Comparison of ENCODE assay signal across 34 cellular contexts in the genomic region with DNA sequence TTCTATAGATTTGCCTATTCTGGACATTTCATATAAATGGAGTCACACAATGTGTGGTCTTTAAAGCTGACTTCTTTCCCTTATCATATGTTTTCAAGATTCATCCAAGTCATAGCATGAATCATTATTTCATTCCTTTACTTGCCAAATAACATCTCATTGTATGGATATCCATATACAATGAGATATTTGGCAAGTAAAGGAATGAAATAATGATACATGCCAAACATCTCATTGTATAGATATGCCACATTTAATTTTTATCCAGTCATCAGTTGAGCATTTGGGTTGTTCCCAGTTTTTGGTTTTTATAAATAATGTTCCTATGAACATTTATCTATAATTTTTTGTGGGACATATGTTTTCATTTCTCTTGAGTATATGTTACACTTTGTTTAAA. TPM values are rescaled to one million over a fixed set of nuclear protein-coding genes. Genes with fewer than 3 reads are reported as not detected.
"Had no signal": no experiment of that assay in that cellular context is flagged by ENCODE, and none has a peak within 500 bp of the region (broad histone marks: within the 10 kb centered on the region; RNA-seq: fewer than 3 reads in every experiment).

No MANE protein-coding gene starts in this region.

- H3K36me3 Mint-ChIP-seq: WTC11 had no signal

- ATAC-seq: activated CD8-positive, alpha-beta T cell treated with anti-CD3 and anti-CD28 coated beads, Interleukin-2, amount 10 ng/mL, durations not matched to agents 7 days and 5 days; SK-N-SH treated with all-trans-retinoic acid at 6 μM for 48 hours; WTC11 had no signal

- H3K4me3 Mint-ChIP-seq: activated CD8-positive, alpha-beta T cell treated with anti-CD3 and anti-CD28 coated beads, Interleukin-2, amount 10 ng/mL, durations not matched to agents 7 days and 5 days; activated naive CD4-positive, alpha-beta T cell treated with anti-CD3 and anti-CD28 coated beads, Interleukin-2, amount 50 U/mL, for 24 hours; activated T-helper 1 cell treated with anti-CD3 and anti-CD28 coated beads, Interleukin-12 subunit alpha, Interleukin-12 subunit beta, Interleukin-2, Interleukin-4 antibody, amounts not matched to agents 30 ng/mL and 10 ng/mL and 1 ng/mL, durations not matched to agents 14 hours and 24 hours and 36 hours; central memory CD8-positive, alpha-beta T cell; WTC11 had no signal

- H3K36me3 ChIP-seq: Peyer's patch, SJSA1 had no signal

- H3K4me3 ChIP-seq: body of pancreas, Peyer's patch, SJSA1 had no signal

- H3K4me1 ChIP-seq: Peyer's patch, SJSA1 had no signal

- H3K9me3 Mint-ChIP-seq: activated T-helper 1 cell treated with anti-CD3 and anti-CD28 coated beads, Interleukin-12 subunit alpha, Interleukin-12 subunit beta, Interleukin-2, Interleukin-4 antibody, amounts not matched to agents 30 ng/mL and 10 ng/mL and 1 ng/mL, durations not matched to agents 14 hours and 24 hours and 36 hours; WTC11 had no signal

- DNase-seq: activated CD4-positive, alpha-beta T cell treated with anti-CD3 and anti-CD28 coated beads for 48 hours; activated CD4-positive, alpha-beta T cell treated with anti-CD3 and anti-CD28 coated beads, Interleukin-2, amount 50 U/mL, for 4 hours; activated CD4-positive, CD25-positive, alpha-beta regulatory T cell treated with anti-CD3 and anti-CD28 coated beads, Interleukin-2, amount 50 U/mL, for 72 hours; activated CD8-positive, alpha-beta memory T cell treated with anti-CD3 and anti-CD28 coated beads, Interleukin-2, amount 50 U/mL, for 48 hours; activated CD8-positive, alpha-beta T cell treated with anti-CD3 and anti-CD28 coated beads, Interleukin-2, amount 10 ng/mL, durations not matched to agents 7 days and 5 days; activated effector memory CD4-positive, alpha-beta T cell treated with Interleukin-2 at 50 U/mL for 16 hours; activated naive CD4-positive, alpha-beta T cell; activated T-cell treated with anti-CD3 and anti-CD28 coated beads, Interleukin-2, amount 50 U/mL, for 1 hour; aorta; body of pancreas; NCI-H1092; NCI-H1417 treated with DMSO at 0.1 percent for 48 hours; NCI-H1694; NCI-H2107; NCI-H2171 treated with DMSO at 0.1 percent for 48 hours; NCI-H226; NCI-H526 treated with DMSO at 0.1 percent for 48 hours; NCI-H82; NK-92 treated with Interleukin-12 subunit alpha and Interleukin-12 subunit beta, amount 100 ng/mL, for 24 hours; OCI-M1; Peyer's patch; SW 1271; T-helper 9 cell had no signal

- H3K9me3 ChIP-seq: body of pancreas, Peyer's patch, SJSA1 had no signal

- H3K27me3 ChIP-seq: body of pancreas, Peyer's patch, SJSA1 had no signal

- H3K4me1 Mint-ChIP-seq: activated naive CD4-positive, alpha-beta T cell treated with anti-CD3 and anti-CD28 coated beads, Interleukin-2, amount 50 U/mL, for 24 hours; central memory CD8-positive, alpha-beta T cell; WTC11 had no signal

- H3K27ac ChIP-seq: body of pancreas, KMS-11, Peyer's patch, RWPE1, SJSA1 had no signal

- H3K27ac Mint-ChIP-seq: activated CD8-positive, alpha-beta T cell treated with anti-CD3 and anti-CD28 coated beads, Interleukin-2, amount 10 ng/mL, durations not matched to agents 7 days and 5 days; activated naive CD4-positive, alpha-beta T cell treated with anti-CD3 and anti-CD28 coated beads, Interleukin-2, amount 50 U/mL, for 24 hours; activated T-helper 1 cell treated with anti-CD3 and anti-CD28 coated beads, Interleukin-12 subunit alpha, Interleukin-12 subunit beta, Interleukin-2, Interleukin-4 antibody, amounts not matched to agents 30 ng/mL and 10 ng/mL and 1 ng/mL, durations not matched to agents 14 hours and 24 hours and 36 hours; WTC11 had no signal

RNA-seq across cellular contexts. Expression of a gene that starts 20.5 kb away (rescaled TPM):
- total RNA-seq: activated CD8-positive, alpha-beta T cell treated with anti-CD3 and anti-CD28 coated beads, Interleukin-2, amount 10 ng/mL, durations not matched to agents 7 days and 5 days; activated T-helper 1 cell treated with anti-CD3 and anti-CD28 coated beads, Interleukin-12 subunit alpha, Interleukin-12 subunit beta, Interleukin-2, Interleukin-4 antibody, amounts not matched to agents 30 ng/mL and 10 ng/mL and 1 ng/mL, durations not matched to agents 14 hours and 24 hours and 36 hours; aorta; body of pancreas; MCF 10A; NCI-H460; Peyer's patch; SJSA1; T-helper 1 cell treated with Interleukin-12 subunit alpha and Interleukin-12 subunit beta and Interleukin-4 antibody, amounts not matched to agents 30 ng/mL and 1 ng/mL, for 36 hours; WTC11 had no signal
